ENCODE assay signal across 8 cellular contexts in genomic region chr3:187738400-187739124, GRCh38. TPM values are rescaled to one million over a fixed set of nuclear protein-coding genes. Genes with fewer than 3 reads are reported as not detected.
DNase-seq lines count a peak whose midpoint lies in the region; ATAC-seq and TF ChIP-seq lines count a peak whose summit lies in the region.

No MANE protein-coding gene starts in this region.

- H3K27ac Mint-ChIP-seq in activated CD4-positive, alpha-beta T cell treated with anti-CD3 and anti-CD28 coated beads, Interleukin-2, amount 10 ng/mL, durations not matched to agents 7 days and 5 days: peak overlapping the region; percentile 100

- H3K9me3 ChIP-seq in duodenal mucosa (ENCODE audit: control insufficient read depth in 1 of 2, low read length in 2 of 2) (no peaks in the 10 kb centered on the region), left lung (no peaks in the 10 kb centered on the region)

- POLR2A ChIA-PET in activated CD4-positive, alpha-beta T cell treated with anti-CD3 and anti-CD28 coated beads, Interleukin-2, amount 10 ng/mL, durations not matched to agents 7 days and 5 days (lab: Charles Lee): interaction anchor here (0.6 to 1.2 kb wide), 3 partner anchors 621 to 1398 kb away, joined by 3 to 4 read pairs (median 4); no protein-coding TSS in a partner anchor

- peak; percentile 70 for ATAC-seq in GM18907 (IDR thresholded peaks at IDR 0.05; ENCODE audit: unreplicated experiment)
- ATAC-seq in HG03432 (IDR thresholded peaks at IDR 0.05; ENCODE audit: unreplicated experiment): peak; percentile 62
- peak; percentile 67 for ATAC-seq in left lung

- H3K27me3 Mint-ChIP-seq in activated CD4-positive, alpha-beta T cell treated with anti-CD3 and anti-CD28 coated beads, Interleukin-2, amount 10 ng/mL, durations not matched to agents 7 days and 5 days: no peaks in the 10 kb centered on the region

- CTCF ChIA-PET in activated CD4-positive, alpha-beta T cell treated with anti-CD3 and anti-CD28 coated beads, Interleukin-2, amount 10 ng/mL, durations not matched to agents 7 days and 5 days (lab: Charles Lee): interaction anchor here (0.6 to 9.8 kb wide), 68 partner anchors 8 to 1438 kb away, joined by 3 to 182 read pairs (median 4); no protein-coding TSS in a partner anchor

- H3K36me3 ChIP-seq in duodenal mucosa (ENCODE audit: control insufficient read depth in 1 of 2, insufficient read depth in 2 of 2, low read length in 2 of 2) (peaks cover 0 to 2% of the 10 kb centered on the region in 2 donors), left lung (peaks cover 0 to 24% of the 10 kb centered on the region in 2 donors)

- H3K4me3 Mint-ChIP-seq in activated CD4-positive, alpha-beta T cell treated with anti-CD3 and anti-CD28 coated beads, Interleukin-2, amount 10 ng/mL, durations not matched to agents 7 days and 5 days: peak overlapping the region; percentile 97

- no peaks in the 10 kb centered on the region for H3K9me3 Mint-ChIP-seq in activated CD4-positive, alpha-beta T cell treated with anti-CD3 and anti-CD28 coated beads, Interleukin-2, amount 10 ng/mL, durations not matched to agents 7 days and 5 days

- peaks cover 16 to 46% of the 10 kb centered on the region in 2 donors for H3K4me1 ChIP-seq in duodenal mucosa (ENCODE audit: control insufficient read depth in 1 of 2, insufficient read depth in 2 of 2, low read length in 2 of 2)
- peaks cover 27 to 68% of the 10 kb centered on the region in 2 donors for H3K4me1 ChIP-seq in left lung

- H3K4me1 Mint-ChIP-seq in activated CD4-positive, alpha-beta T cell treated with anti-CD3 and anti-CD28 coated beads, Interleukin-2, amount 10 ng/mL, durations not matched to agents 7 days and 5 days: peaks cover 52% of the 10 kb centered on the region

- peak overlapping the region; percentile 85 for H3K27ac ChIP-seq in duodenal mucosa (ENCODE audit: low read depth, low read length)
- H3K27ac ChIP-seq in left lung: peak overlapping the region; percentile 99

- DNase-seq in AG08395 (ENCODE audit: low spot score) (peak; percentile 86), NCI-H446 treated with DMSO at 0.1 percent for 48 hours (lab: John Stamatoyannopoulos, UW) (peak; percentile 80), left lung (peak; percentile 86 to 92)
- peak; percentile 78 for DNase-seq in activated CD4-positive, alpha-beta T cell treated with anti-CD3 and anti-CD28 coated beads, Interleukin-2, amount 10 ng/mL, durations not matched to agents 7 days and 5 days
- DNase-seq in stimulated activated CD4-positive, alpha-beta T cell treated with anti-CD3 and anti-CD28 coated beads, Interleukin-1b, Interleukin-23, amount 100 ng/mL, for 48 hours: peak; percentile 75

- H3K36me3 Mint-ChIP-seq in activated CD4-positive, alpha-beta T cell treated with anti-CD3 and anti-CD28 coated beads, Interleukin-2, amount 10 ng/mL, durations not matched to agents 7 days and 5 days (ENCODE audit: low read depth): no peaks in the 10 kb centered on the region

- H3K4me3 ChIP-seq in duodenal mucosa (ENCODE audit: low read depth in 1 of 2, low read length in 2 of 2) (peak overlapping the region; percentile 91 to 93), left lung (peak overlapping the region; percentile 44 to 57)

- intact Hi-C loops in left lung (cut with DNase I): no loop called here

- TF ChIP-seq CTCF in left lung (IDR thresholded peaks at IDR 0.05): peak; percentile 49 to 66

- H3K27me3 ChIP-seq in duodenal mucosa (ENCODE audit: control insufficient read depth in 1 of 2, insufficient read depth in 2 of 2, low read length in 2 of 2) (no peaks in the 10 kb centered on the region), left lung (no peaks in the 10 kb centered on the region)

- peak overlapping the region; percentile 75 to 90 for H3K9ac ChIP-seq in duodenal mucosa (ENCODE audit: low read depth in 1 of 2, low read length in 2 of 2)

RNA-seq across cellular contexts. Expression of gene BCL6, which starts 6.7 kb away (rescaled TPM):
- total RNA-seq in activated CD4-positive, alpha-beta T cell treated with anti-CD3 and anti-CD28 coated beads, Interleukin-2, amount 10 ng/mL, durations not matched to agents 7 days and 5 days: 10 to 100 TPM; 12.0 to 12.7 TPM
- 100 to 1,000 TPM in 1 of 2 donors, 10 to 100 TPM in 1; 79.9 to 160 TPM for total RNA-seq in left lung

RNA-seq across cellular contexts. Expression of gene RTP2, which starts 36.2 kb away (rescaled TPM):
- not detected for total RNA-seq in activated CD4-positive, alpha-beta T cell treated with anti-CD3 and anti-CD28 coated beads, Interleukin-2, amount 10 ng/mL, durations not matched to agents 7 days and 5 days
- total RNA-seq in left lung: not detected

Comparison
In these comparisons a context has a peak if more than half of its experiments do, and no peak if none do; other contexts are left out.
1. Peak in every context shown above with its lines: DNase-seq, ATAC-seq, H3K4me3 ChIP-seq and H3K27ac ChIP-seq.
2. RNA of gene BCL6, which starts 6.7 kb away (total RNA-seq): 79.9 to 160 TPM in left lung; 12.0 to 12.7 TPM in activated CD4-positive, alpha-beta T cell treated with anti-CD3 and anti-CD28 coated beads, Interleukin-2, amount 10 ng/mL, durations not matched to agents 7 days and 5 days; every median in the first group is over 4 times any median in the second.